In genomic region chr5:171418982-171419662, GRCh38 we compare ENCODE assay signal across 8 cellular contexts. TPM values are rescaled to one million over a fixed set of nuclear protein-coding genes. Genes with fewer than 3 reads are reported as not detected.
A peak's percentile ranks its signal among the peaks of the same experiment; 100 is the strongest.
DNase-seq lines count a peak whose midpoint lies in the region; ATAC-seq and TF ChIP-seq lines count a peak whose summit lies in the region.

Gene FGF18 (plus strand): TSS chr5:171419647. CDS start chr5:171420200, 553 bp downstream.

- WGBS in esophagus, 2 donors = 0% methylated on average over 62 to 70 of the region's 70 CpGs

- POLR2A ChIA-PET in CD8-positive, alpha-beta memory T cell (lab: Charles Lee) = interaction anchor here (1.1 kb wide), 1 partner anchor 587 kb away, joined by 3 read pairs; the partner anchor contains the start of gene FBXW11

- no peaks in the 10 kb centered on the region for H3K79me2 ChIP-seq in KMS-11 (ENCODE audit: insufficient read depth, low read depth)

- no peaks in the 10 kb centered on the region for H3K36me3 ChIP-seq in CD8-positive, alpha-beta memory T cell (ENCODE audit: insufficient read depth, low read length)
- H3K36me3 ChIP-seq in KMS-11 (ENCODE audit: insufficient read depth) (no peaks in the 10 kb centered on the region), esophagus (ENCODE audit: control insufficient read depth in 2 of 2, insufficient read depth in 2 of 2, low read length in 1 of 2) (no peaks in the 10 kb centered on the region), muscle layer of duodenum (ENCODE audit: control insufficient read depth in 1 of 2, insufficient read depth in 2 of 2, low read length in 2 of 2) (no peaks in the 10 kb centered on the region)

- H3K4me1 Mint-ChIP-seq in CD8-positive, alpha-beta memory T cell = peaks cover 10 to 21% (median 14%) of the 10 kb centered on the region in 3 donors
- H3K4me1 Mint-ChIP-seq in type B pancreatic cell (ENCODE audit: unreplicated experiment) = peaks cover 11% of the 10 kb centered on the region

- H3K27me3 ChIP-seq in CD8-positive, alpha-beta memory T cell (ENCODE audit: insufficient read depth, low read length, poor library complexity, severe bottlenecking) = peaks cover 18% of the 10 kb centered on the region
- no peaks in the 10 kb centered on the region for H3K27me3 ChIP-seq in KMS-11 (ENCODE audit: insufficient read depth, low read depth)
- H3K27me3 ChIP-seq in esophagus (ENCODE audit: control insufficient read depth in 1 of 2, insufficient read depth in 2 of 2, low read length in 2 of 2) = no peaks in the 10 kb centered on the region
- H3K27me3 ChIP-seq in muscle layer of duodenum (ENCODE audit: low read depth, low read length) = peaks cover 9% of the 10 kb centered on the region

- peak within 1 kb of the TSS; percentile 66; the same call in 1 of the 2 replicates for H3K4me2 ChIP-seq in KMS-11

- H2AFZ ChIP-seq in KMS-11 (ENCODE audit: low read depth) = no peak within 1 kb of the TSS

- no peaks in the 10 kb centered on the region for H4K20me1 ChIP-seq in KMS-11 (ENCODE audit: insufficient read depth)

- peak in 4 of 5 donors; percentile 19 to 37 (median 32) for DNase-seq in CD8-positive, alpha-beta memory T cell
- DNase-seq in activated CD4-positive, alpha-beta T cell treated with anti-CD3 and anti-CD28 coated beads for 48 hours = peak; percentile 49
- DNase-seq in type B pancreatic cell (ENCODE audit: extremely low spot score, unreplicated experiment) (peak; percentile 83), GDM1 (lab: John Stamatoyannopoulos, UW) (no peak)

- no peak within 1 kb of the TSS for H3K27ac ChIP-seq in CD8-positive, alpha-beta memory T cell (ENCODE audit: low read depth, low read length)
- H3K27ac ChIP-seq in KMS-11 (no peak within 1 kb of the TSS), esophagus (ENCODE audit: low read depth in 2 of 2, low read length in 1 of 2) (no peak within 1 kb of the TSS), muscle layer of duodenum (ENCODE audit: low read length) (no peak within 1 kb of the TSS)

- H3K9ac ChIP-seq in KMS-11 = no peak within 1 kb of the TSS

- H3K27me3 Mint-ChIP-seq in CD8-positive, alpha-beta memory T cell = peaks cover 11 to 26% of the 10 kb centered on the region in 2 donors
- H3K27me3 Mint-ChIP-seq in type B pancreatic cell = peaks cover 24% of the 10 kb centered on the region

- TF ChIP-seq CTCF in KMS-11 (conservative IDR thresholded peaks at IDR 0.05; ENCODE audit: low read depth, low read length) (peak; percentile 44), type B pancreatic cell (conservative IDR thresholded peaks at IDR 0.05) (peak; percentile 47)

- no peaks in the 10 kb centered on the region for H3K9me3 ChIP-seq in CD8-positive, alpha-beta memory T cell (ENCODE audit: low read length)
- H3K9me3 ChIP-seq in esophagus (ENCODE audit: control insufficient read depth in 2 of 2, insufficient read depth in 1 of 2, low read depth in 1 of 2, low read length in 1 of 2) = no peaks in the 10 kb centered on the region
- H3K9me3 ChIP-seq in muscle layer of duodenum (ENCODE audit: control insufficient read depth in 1 of 2, low read length in 2 of 2) = no peaks in the 10 kb centered on the region

- H3K4me1 ChIP-seq in CD8-positive, alpha-beta memory T cell (ENCODE audit: insufficient read depth, low read length) = peaks cover 13% of the 10 kb centered on the region
- peaks cover 6% of the 10 kb centered on the region for H3K4me1 ChIP-seq in KMS-11 (ENCODE audit: low read depth, poor library complexity, severe bottlenecking)
- peaks cover 10 to 12% of the 10 kb centered on the region in 2 donors for H3K4me1 ChIP-seq in esophagus (ENCODE audit: control insufficient read depth in 2 of 2, insufficient read depth in 2 of 2, low read length in 1 of 2)
- H3K4me1 ChIP-seq in muscle layer of duodenum (ENCODE audit: control insufficient read depth in 1 of 2, insufficient read depth in 2 of 2, low read length in 2 of 2) = peaks cover 0 to 30% of the 10 kb centered on the region in 2 donors

- peak within 1 kb of the TSS in 2 of 8 donors; percentile 45 to 83 for H3K27ac Mint-ChIP-seq in CD8-positive, alpha-beta memory T cell
- H3K27ac Mint-ChIP-seq in type B pancreatic cell = peak within 1 kb of the TSS; percentile 74

- H3K4me3 Mint-ChIP-seq in CD8-positive, alpha-beta memory T cell = peak within 1 kb of the TSS; percentile 70 to 91 (median 83)
- peak within 1 kb of the TSS; percentile 87 for H3K4me3 Mint-ChIP-seq in type B pancreatic cell

- CTCF ChIA-PET in CD8-positive, alpha-beta memory T cell (lab: Charles Lee) = interaction anchor here (0.8 to 2.6 kb wide), 7 partner anchors 20 to 1280 kb away, joined by 3 to 8 read pairs (median 4); no protein-coding TSS in a partner anchor

- H3K36me3 Mint-ChIP-seq in CD8-positive, alpha-beta memory T cell = peaks cover 0 to 2% (median 0%) of the 10 kb centered on the region in 3 donors
- peaks cover 1% of the 10 kb centered on the region for H3K36me3 Mint-ChIP-seq in type B pancreatic cell

- H3K9me3 Mint-ChIP-seq in CD8-positive, alpha-beta memory T cell = no peaks in the 10 kb centered on the region
- H3K9me3 Mint-ChIP-seq in type B pancreatic cell = no peaks in the 10 kb centered on the region

- ATAC-seq in GM19467 (IDR thresholded peaks at IDR 0.05; ENCODE audit: unreplicated experiment) = peak; percentile 26

- H3K4me3 ChIP-seq in CD8-positive, alpha-beta memory T cell (ENCODE audit: low read length) = peak within 1 kb of the TSS; percentile 60
- no peak within 1 kb of the TSS for H3K4me3 ChIP-seq in KMS-11 (IDR thresholded peaks at IDR 0.05; ENCODE audit: insufficient read depth, low read depth, low read length)
- H3K4me3 ChIP-seq in esophagus (ENCODE audit: low read depth in 1 of 2, low read length in 2 of 2) = peak within 1 kb of the TSS; percentile 31 to 45
- peak within 1 kb of the TSS; percentile 44 to 63 for H3K4me3 ChIP-seq in muscle layer of duodenum (ENCODE audit: low read depth in 1 of 2, low read length in 2 of 2)

RNA-seq across cellular contexts. Expression of gene FGF18, which starts in this region (rescaled TPM):
- total RNA-seq in CD8-positive, alpha-beta memory T cell = under 1 TPM; 0.18 to 0.22 TPM
- polyA plus RNA-seq in CD8-positive, alpha-beta memory T cell = not detected
- under 1 TPM; 0.06 to 0.18 TPM for polyA plus RNA-seq in esophagus
- total RNA-seq in type B pancreatic cell (ENCODE audit: low replicate concordance) = 1.7 and 3.2 TPM in 2 replicates

Comparison
In these comparisons a context has a peak if more than half of its experiments do, and no peak if none do; other contexts are left out.
1. Peak in DNase-seq and H3K4me3 ChIP-seq in CD8-positive, alpha-beta memory T cell; RNA of the gene not detected or under 1 TPM.